Comparison of ENCODE assay signal across 1 cellular context in genomic region chr6:33112148-33112547, GRCh38.
TF ChIP-seq lines count a peak whose summit lies in the region.

No MANE protein-coding gene starts in this region.

TF ChIP-seq in HepG2, 621 proteins besides CTCF, POLR2A, EP300 and RAD21:
- no peak for TF ChIP-seq HNF1B (CRISPR knock-in tag; IDR thresholded peaks at IDR 0.05)
- TF ChIP-seq ATF1 (CRISPR knock-in tag; IDR thresholded peaks at IDR 0.05), result 0 out of 2 replicates have a peak, but pooled peaks have one; percentile 28
- TF ChIP-seq RFXAP (CRISPR knock-in tag; IDR thresholded peaks at IDR 0.05; ENCODE audit: borderline replicate concordance), result peak; percentile 98
- peak; percentile 99 for TF ChIP-seq RFX5 (IDR thresholded peaks at IDR 0.05; ENCODE audit: low read depth, low read length)
- TF ChIP-seq RFXANK (CRISPR knock-in tag; IDR thresholded peaks at IDR 0.05), result peak; percentile 98
- TF ChIP-seq NFYC (CRISPR knock-in tag; IDR thresholded peaks at IDR 0.05), result 0 out of 2 replicates have a peak, but pooled peaks have one; percentile 23
- no peak for TF ChIP-seq ZNF747 (CRISPR knock-in tag; IDR thresholded peaks at IDR 0.05; ENCODE audit: borderline replicate concordance)
- no peak for TF ChIP-seq SMAD1 (CRISPR knock-in tag; IDR thresholded peaks at IDR 0.05; ENCODE audit: borderline replicate concordance, low read depth)
- peak; percentile 40; the same call in 1 of the 2 replicates for TF ChIP-seq CREB1 (IDR thresholded peaks at IDR 0.05)
- peak; percentile 67 for TF ChIP-seq CREB1 (CRISPR knock-in tag; IDR thresholded peaks at IDR 0.05)
- peak; percentile 18; the same call in 1 of the 2 replicates for TF ChIP-seq NFYB (CRISPR knock-in tag; IDR thresholded peaks at IDR 0.05)
